Comparison of ENCODE assay signal across 27 cellular contexts in genomic region chr21:34850166-34850695, GRCh38.
DNase-seq lines count a peak whose midpoint lies in the region; ATAC-seq and TF ChIP-seq lines count a peak whose summit lies in the region.
"Had no signal": no experiment of that assay in that cellular context is flagged by ENCODE, and none has a peak within 500 bp of the region (broad histone marks: within the 10 kb centered on the region; RNA-seq: fewer than 3 reads in every experiment).

No MANE protein-coding gene starts in this region.

- no peaks in the 10 kb centered on the region for H3K9me2 ChIP-seq in GM23248 (ENCODE audit: insufficient read depth)

- ATAC-seq in psoas muscle: peak in 1 of 4 donors; percentile 8
- ATAC-seq: A549, GM12878, GM23338 had no signal

- DNase-seq in AG04450 (ENCODE audit: low read depth, low spot score): no peak
- DNase-seq in GM23248: no peak
- DNase-seq in endodermal cell: peak; percentile 27
- DNase-seq in psoas muscle: no peak
- no peak for DNase-seq in MV-4-11 (lab: John Stamatoyannopoulos, UW)
- no peak for DNase-seq in activated CD4-positive, CD25-positive, alpha-beta regulatory T cell (lab: John Stamatoyannopoulos, UW)
- no peak for DNase-seq in cerebellum (ENCODE audit: low spot score)
- DNase-seq: C1 segment of cervical spinal cord; CD4-positive, alpha-beta memory T cell; COR-L47; EL; GDM1; H9; MM.1S; NCI-H1048; NCI-H1417; NCI-H1694 treated with DMSO at 0.1 percent for 48 hours; NCI-H2081; NCI-H2227 treated with DMSO at 0.1 percent for 48 hours; NCI-H526 treated with DMSO at 0.1 percent for 48 hours; RPMI8226; SHP77 had no signal

- H2AFZ ChIP-seq in GM23248: no peak overlapping the region
- H2AFZ ChIP-seq: GM23338 had no signal

- intact Hi-C loops in psoas muscle (cut with DNase I): no loop called here

- H3K27me3 Mint-ChIP-seq in endodermal cell (ENCODE audit: insufficient read depth): peaks cover 2% of the 10 kb centered on the region
- H3K27me3 Mint-ChIP-seq: CD4-positive, alpha-beta memory T cell had no signal

- no peaks in the 10 kb centered on the region for H3K27me3 ChIP-seq in AG04450 (ENCODE audit: control insufficient read depth, insufficient read depth, low read length)
- H3K27me3 ChIP-seq in GM23248 (replicated peaks; ENCODE audit: insufficient read depth): no peaks in the 10 kb centered on the region
- no peaks in the 10 kb centered on the region for H3K27me3 ChIP-seq in endodermal cell (ENCODE audit: control insufficient read depth, insufficient read depth, low read length, poor library complexity, severe bottlenecking)
- no peaks in the 10 kb centered on the region for H3K27me3 ChIP-seq in psoas muscle (ENCODE audit: insufficient read depth in 3 of 3, low read length in 2 of 3)

- H3K4me3 Mint-ChIP-seq in endodermal cell: no peak overlapping the region
- H3K4me3 Mint-ChIP-seq: GM23338, H9 had no signal

- H3K36me3 ChIP-seq in GM23248 (ENCODE audit: low read depth) (peaks cover 67% of the 10 kb centered on the region), endodermal cell (ENCODE audit: control insufficient read depth, insufficient read depth, low read length) (no peaks in the 10 kb centered on the region), psoas muscle (ENCODE audit: insufficient read depth in 1 of 2, low read depth in 1 of 2) (peaks cover 0 to 61% of the 10 kb centered on the region in 2 donors)

- H3K4me3 ChIP-seq in AG04450 (ENCODE audit: low read depth, low read length) (no peak overlapping the region), GM23248 (no peak overlapping the region), endodermal cell (ENCODE audit: low read length) (no peak overlapping the region), psoas muscle (no peak overlapping the region)
- H3K4me3 ChIP-seq: A549, GM12878, GM23338, SK-N-MC had no signal

- H3K9me3 ChIP-seq in AG04450 (ENCODE audit: control insufficient read depth, insufficient read depth, low read length) (no peaks in the 10 kb centered on the region), GM23248 (ENCODE audit: low read depth) (no peaks in the 10 kb centered on the region), endodermal cell (ENCODE audit: control insufficient read depth, low read length) (no peaks in the 10 kb centered on the region), psoas muscle (no peaks in the 10 kb centered on the region)
- H3K9me3 ChIP-seq: A549 had no signal

- CTCF ChIA-PET in AG04450 (lab: Charles Lee): no interaction called here

- no peak overlapping the region for H3K27ac Mint-ChIP-seq in endodermal cell
- H3K27ac Mint-ChIP-seq: GM23338 had no signal

- TF ChIP-seq CTCF in AG04450 (IDR thresholded peaks at IDR 0.05; ENCODE audit: low read depth, low read length) (no peak), endodermal cell (conservative IDR thresholded peaks at IDR 0.05) (no peak), psoas muscle (IDR thresholded peaks at IDR 0.05) (no peak)

- H3K36me3 Mint-ChIP-seq in endodermal cell (ENCODE audit: low read depth): no peaks in the 10 kb centered on the region

- H4K20me1 ChIP-seq in GM23248 (ENCODE audit: insufficient read depth): peaks cover 5% of the 10 kb centered on the region; the same call in 1 of the 2 replicates

- H3K9me3 Mint-ChIP-seq in endodermal cell: no peaks in the 10 kb centered on the region
- H3K9me3 Mint-ChIP-seq: GM23338, H9 had no signal

- H3K4me2 ChIP-seq in GM23248 (ENCODE audit: unreplicated experiment): no peak overlapping the region
- H3K4me2 ChIP-seq: A549, GM23338, KMS-11 had no signal

- in situ Hi-C loops in GM23248 (cut with MboI): no loop called here

- peak overlapping the region; percentile 13 for H3K27ac ChIP-seq in AG04450 (ENCODE audit: low read depth, low read length)
- peak overlapping the region; percentile 12 for H3K27ac ChIP-seq in GM23248
- H3K27ac ChIP-seq in endodermal cell (ENCODE audit: low read depth, low read length): no peak overlapping the region
- H3K27ac ChIP-seq in psoas muscle: peak overlapping the region; percentile 56
- H3K27ac ChIP-seq: KMS-11, SK-N-MC had no signal

- POLR2A ChIA-PET in AG04450 (lab: Yijun Ruan, JAX): no interaction called here

- H3F3A ChIP-seq in GM23248 (ENCODE audit: insufficient read depth): peaks cover 86% of the 10 kb centered on the region

- H3K4me1 Mint-ChIP-seq in endodermal cell: peaks cover 18% of the 10 kb centered on the region

- H3K4me1 ChIP-seq in GM23248 (ENCODE audit: insufficient read depth): peaks cover 26% of the 10 kb centered on the region
- H3K4me1 ChIP-seq in endodermal cell (ENCODE audit: control insufficient read depth, insufficient read depth, low read length): peaks cover 5% of the 10 kb centered on the region
- H3K4me1 ChIP-seq in psoas muscle: peaks cover 29% of the 10 kb centered on the region

- H3K9ac ChIP-seq in GM23248: no peak overlapping the region
- H3K9ac ChIP-seq in endodermal cell (ENCODE audit: extremely low read depth, low read length, poor library complexity, severe bottlenecking): no peak overlapping the region
- H3K9ac ChIP-seq: KMS-11 had no signal

- peaks cover 96% of the 10 kb centered on the region for H3K79me2 ChIP-seq in GM23248 (ENCODE audit: insufficient read depth)

- 78 to 80% methylated on average over 11 of the region's 11 CpGs for WGBS in GM23248 (ENCODE audit: low coverage in 1 of 2, low lambda C conversion rate in 2 of 2, missing lambda C conversion rate in 2 of 2), 2 experiments
- WGBS in endodermal cell (ENCODE audit: insufficient coverage in 1 of 2, insufficient read length in 1 of 2), 2 experiments: 90 to 93% methylated on average over 10 to 11 of the region's 11 CpGs
- 59 to 80% (median 67%) methylated on average over 11 of the region's 11 CpGs for WGBS in psoas muscle, 3 donors
